Comparison of ENCODE assay signal across 8 cellular contexts in the genomic region with DNA sequence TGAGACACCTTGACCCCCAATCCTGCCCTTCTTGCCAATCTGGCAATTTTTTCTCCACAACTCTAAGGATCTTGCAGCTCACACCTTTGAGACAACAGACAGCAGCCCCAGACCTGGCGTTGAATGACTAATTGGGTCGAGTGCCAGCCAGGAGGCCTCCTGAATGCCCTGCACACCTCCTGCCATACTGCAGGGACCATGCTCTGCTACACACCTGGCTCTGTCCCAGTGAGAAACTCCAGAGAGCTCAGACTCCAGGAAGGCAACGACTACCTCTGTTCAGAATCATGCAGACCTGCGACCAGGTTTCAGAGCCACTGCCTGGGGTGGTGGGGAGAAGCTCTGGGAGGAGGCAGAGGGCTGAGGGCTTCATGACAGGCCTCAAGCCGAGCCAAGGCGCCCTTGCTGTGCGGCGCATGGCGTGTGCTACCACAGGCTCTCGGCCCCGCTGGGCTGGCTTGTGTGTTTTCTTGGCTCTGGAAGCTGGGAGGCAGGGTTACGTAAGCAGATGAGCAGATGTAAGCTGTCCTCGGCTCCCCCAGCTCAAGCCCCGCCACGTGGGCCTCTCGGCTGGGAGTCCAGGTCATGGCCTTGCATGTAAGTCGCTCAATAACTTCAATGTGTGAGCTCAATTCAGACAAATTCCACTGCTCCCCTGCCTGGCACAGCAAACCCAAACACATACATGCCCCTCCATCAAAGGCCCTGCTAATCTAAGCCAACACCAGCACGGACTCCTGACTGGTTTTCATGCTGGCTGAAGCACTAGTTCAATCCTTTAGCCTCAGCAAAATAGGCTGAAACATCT. TPM values are rescaled to one million over a fixed set of nuclear protein-coding genes. Genes with fewer than 3 reads are reported as not detected.
DNase-seq lines count a peak whose midpoint lies in the region; ATAC-seq and TF ChIP-seq lines count a peak whose summit lies in the region.

No MANE protein-coding gene starts in this region.

- POLR2A ChIA-PET in WTC11 (lab: Charles Lee): no interaction called here

- no peaks in the 10 kb centered on the region for H3K36me3 Mint-ChIP-seq in WTC11
- H3K36me3 Mint-ChIP-seq in activated naive CD4-positive, alpha-beta T cell treated with anti-CD3 and anti-CD28 coated beads for 36 hours (ENCODE audit: low read depth): peaks cover 6% of the 10 kb centered on the region

- no peaks in the 10 kb centered on the region for H3K27me3 Mint-ChIP-seq in WTC11 (ENCODE audit: low read depth)
- H3K27me3 Mint-ChIP-seq in activated naive CD4-positive, alpha-beta T cell treated with anti-CD3 and anti-CD28 coated beads for 36 hours (ENCODE audit: low read depth): no peaks in the 10 kb centered on the region

- no peaks in the 10 kb centered on the region for H3K9me3 ChIP-seq in right atrium auricular region
- H3K9me3 ChIP-seq in gastrocnemius medialis: no peaks in the 10 kb centered on the region

- peaks cover 7% of the 10 kb centered on the region for H3K4me1 Mint-ChIP-seq in WTC11
- peaks cover 82% of the 10 kb centered on the region for H3K4me1 Mint-ChIP-seq in activated naive CD4-positive, alpha-beta T cell treated with anti-CD3 and anti-CD28 coated beads for 36 hours (ENCODE audit: low read depth)

- H3K4me3 ChIP-seq in HFF-Myc (replicated peaks; ENCODE audit: low read depth, low read length): no peak overlapping the region
- no peak overlapping the region for H3K4me3 ChIP-seq in right atrium auricular region
- peak overlapping the region in 2 of 4 donors; percentile 4 to 27 for H3K4me3 ChIP-seq in gastrocnemius medialis

- H3K36me3 ChIP-seq in right atrium auricular region: peaks cover 6% of the 10 kb centered on the region
- peaks cover 0 to 6% of the 10 kb centered on the region in 2 donors for H3K36me3 ChIP-seq in gastrocnemius medialis

- intact Hi-C loops in gastrocnemius medialis (cut with DNase I; ENCODE audit: low total_unique reads): no loop called here
- intact Hi-C loops in activated naive CD4-positive, alpha-beta T cell treated with anti-CD3 and anti-CD28 coated beads for 36 hours (cut with micrococcal nuclease): no loop called here

- CTCF ChIA-PET in WTC11 (lab: Charles Lee): interaction anchor here (1.2 kb wide), 1 partner anchor 31 kb away, joined by 5 read pairs; no protein-coding TSS in a partner anchor
- CTCF ChIA-PET in activated naive CD4-positive, alpha-beta T cell treated with anti-CD3 and anti-CD28 coated beads for 36 hours (lab: Charles Lee): interaction anchor here (0.6 to 1.4 kb wide), 3 partner anchors 14 to 38 kb away, joined by 3 read pairs; no protein-coding TSS in a partner anchor

- no peak overlapping the region for H3K4me3 Mint-ChIP-seq in WTC11
- no peak overlapping the region for H3K4me3 Mint-ChIP-seq in activated naive CD4-positive, alpha-beta T cell treated with anti-CD3 and anti-CD28 coated beads for 36 hours

- peak; percentile 26; the same call in 1 of the 2 replicates for ATAC-seq in WTC11
- ATAC-seq in gastrocnemius medialis: peak; percentile 82 to 89

- peak overlapping the region; percentile 41 to 49 for H3K27ac ChIP-seq in right atrium auricular region
- peak overlapping the region; percentile 45 to 76 (median 75) for H3K27ac ChIP-seq in gastrocnemius medialis

- no peak for TF ChIP-seq CTCF in HFF-Myc (IDR thresholded peaks at IDR 0.05; ENCODE audit: low read depth, low read length, missing control alignments)
- TF ChIP-seq CTCF in WTC11 (IDR thresholded peaks at IDR 0.05): no peak
- TF ChIP-seq CTCF in right atrium auricular region (IDR thresholded peaks at IDR 0.05): no peak
- no peak for TF ChIP-seq CTCF in gastrocnemius medialis (IDR thresholded peaks at IDR 0.05 in 4 of 5, conservative IDR thresholded peaks at IDR 0.05 in 1 of 5)

- H3K4me1 ChIP-seq in right atrium auricular region: peaks cover 0 to 100% of the 10 kb centered on the region in 2 donors
- peaks cover 67 to 80% of the 10 kb centered on the region in 2 donors for H3K4me1 ChIP-seq in gastrocnemius medialis

- H3K27me3 ChIP-seq in right atrium auricular region (no peaks in the 10 kb centered on the region), gastrocnemius medialis (no peaks in the 10 kb centered on the region)

- no peak for TF ChIP-seq POLR2A in gastrocnemius medialis (IDR thresholded peaks at IDR 0.05)

- H3K27ac Mint-ChIP-seq in WTC11: 0 out of 2 replicates have a peak overlapping the region, but pooled peaks have one; percentile 66
- no peak overlapping the region for H3K27ac Mint-ChIP-seq in activated naive CD4-positive, alpha-beta T cell treated with anti-CD3 and anti-CD28 coated beads for 36 hours

- no peaks in the 10 kb centered on the region for H3K9me3 Mint-ChIP-seq in WTC11
- no peaks in the 10 kb centered on the region for H3K9me3 Mint-ChIP-seq in activated naive CD4-positive, alpha-beta T cell treated with anti-CD3 and anti-CD28 coated beads for 36 hours

- in situ Hi-C loops in gastrocnemius medialis (cut with MboI; ENCODE audit: low sequenced_read_pairs in 4 of 4): no loop called here

- DNase-seq in HFF-Myc (ENCODE audit: extremely low read depth, low read depth) (peak; percentile 72), WTC11 (ENCODE audit: low spot score) (no peak), right atrium auricular region (ENCODE audit: low spot score) (no peak), gastrocnemius medialis (peak; percentile 68 to 86), hippocampal formation (lab: John Stamatoyannopoulos, UW) (no peak), OCI-M1 (lab: John Stamatoyannopoulos, UW) (no peak), NCI-H1417 treated with DMSO at 0.1 percent for 48 hours (lab: John Stamatoyannopoulos, UW) (no peak)
- no peak for DNase-seq in activated naive CD4-positive, alpha-beta T cell treated with anti-CD3 and anti-CD28 coated beads for 36 hours

TF ChIP-seq in WTC11, 78 proteins besides CTCF, POLR2A, EP300 and RAD21:
- TF ChIP-seq, protein P1, sequence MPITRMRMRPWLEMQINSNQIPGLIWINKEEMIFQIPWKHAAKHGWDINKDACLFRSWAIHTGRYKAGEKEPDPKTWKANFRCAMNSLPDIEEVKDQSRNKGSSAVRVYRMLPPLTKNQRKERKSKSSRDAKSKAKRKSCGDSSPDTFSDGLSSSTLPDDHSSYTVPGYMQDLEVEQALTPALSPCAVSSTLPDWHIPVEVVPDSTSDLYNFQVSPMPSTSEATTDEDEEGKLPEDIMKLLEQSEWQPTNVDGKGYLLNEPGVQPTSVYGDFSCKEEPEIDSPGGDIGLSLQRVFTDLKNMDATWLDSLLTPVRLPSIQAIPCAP (CRISPR knock-in tag; IDR thresholded peaks at IDR 0.05): no peak
- peak; percentile 91 for TF ChIP-seq GABPB1 (CRISPR knock-in tag; IDR thresholded peaks at IDR 0.05)

RNA-seq across cellular contexts. Expression of a gene that starts 27.5 kb away (rescaled TPM):
- total RNA-seq in WTC11 (2021) (19.1 to 20.2 TPM (median 19.8 TPM) in 3 replicates), right atrium auricular region (10 to 100 TPM; 57.6 to 76.1 TPM), gastrocnemius medialis (10 to 100 TPM; 24.2 to 56.2 (median 42.7) TPM)
- 10 to 100 TPM; 42.8 to 44.1 TPM for total RNA-seq in activated naive CD4-positive, alpha-beta T cell treated with anti-CD3 and anti-CD28 coated beads for 36 hours

Comparison
In these comparisons a context has a peak if more than half of its experiments do, and no peak if none do; other contexts are left out.
1. DNase-seq: peak in HFF-Myc (single experiment) and gastrocnemius medialis (2 of 2); none in WTC11 (single experiment), right atrium auricular region (single experiment), hippocampal formation (0 of 2), activated naive CD4-positive, alpha-beta T cell treated with anti-CD3 and anti-CD28 coated beads for 36 hours (single experiment), OCI-M1 (single experiment) and NCI-H1417 treated with DMSO at 0.1 percent for 48 hours (single experiment).